ENCODE assay signal across 1 cellular context in the genomic region with DNA sequence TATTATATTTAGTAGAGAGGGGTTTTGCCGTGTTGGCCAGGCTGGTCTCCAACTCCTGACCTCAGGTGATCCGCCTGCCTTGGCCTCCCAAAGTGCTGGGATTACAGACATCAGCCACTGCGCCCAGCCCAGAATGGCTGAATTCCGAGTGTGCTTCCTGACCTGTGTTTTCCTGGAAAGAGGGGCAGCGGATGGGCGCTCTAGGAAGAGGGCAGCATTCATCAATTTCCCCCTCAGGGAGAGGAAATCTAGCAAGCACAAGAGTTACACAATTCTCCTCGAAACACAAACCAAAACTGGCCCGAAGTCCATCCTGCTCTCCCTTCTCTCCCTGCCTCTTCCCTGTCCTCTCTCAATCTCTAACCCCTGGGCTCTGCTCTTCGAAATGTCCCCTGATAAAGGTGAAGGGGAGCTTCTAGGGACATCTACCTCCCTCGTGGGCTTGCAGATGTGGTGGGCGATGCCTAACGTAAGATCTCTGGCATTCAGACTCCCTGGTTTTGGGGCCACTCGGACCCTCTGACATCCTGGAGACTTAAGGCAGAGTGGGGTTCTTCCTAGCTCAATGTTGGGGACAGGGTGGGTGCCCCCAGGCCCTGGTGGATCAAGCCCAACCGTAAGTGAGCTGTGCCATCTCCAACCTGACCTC.
TF ChIP-seq lines count a peak whose summit lies in the region.

No MANE protein-coding gene starts in this region.

TF ChIP-seq in WTC11, 78 proteins besides CTCF, POLR2A, EP300 and RAD21:
- TF ChIP-seq NFYB (CRISPR knock-in tag; conservative IDR thresholded peaks at IDR 0.05; ENCODE audit: low read depth) (no peak), GABPB1 (CRISPR knock-in tag; IDR thresholded peaks at IDR 0.05) (peak; percentile 51)
